In genomic region chr17:43720311-43721060, GRCh38 we compare ENCODE assay signal across 8 cellular contexts. TPM values are rescaled to one million over a fixed set of nuclear protein-coding genes. Genes with fewer than 3 reads are reported as not detected.
A peak's percentile ranks its signal among the peaks of the same experiment; 100 is the strongest.
DNase-seq lines count a peak whose midpoint lies in the region; TF ChIP-seq lines count a peak whose summit lies in the region.

No MANE protein-coding gene starts in this region.

- DNase-seq in AG04450 (ENCODE audit: low read depth, low spot score) (no peak), LHCN-M2 (ENCODE audit: low read depth) (peak; percentile 55), cerebellum (ENCODE audit: low spot score) (peak; percentile 88), kidney glomerular epithelial cell (lab: John Stamatoyannopoulos, UW) (peak; percentile 29), SKM-1 treated with dmso at 0.1 percent for 144 hours (lab: John Stamatoyannopoulos, UW; ENCODE audit: unreplicated experiment) (no peak)
- DNase-seq in activated CD4-positive, alpha-beta T cell treated with anti-CD3 and anti-CD28 coated beads for 4 hours: peak; percentile 70
- peak; percentile 84 for DNase-seq in stimulated activated CD4-positive, alpha-beta T cell treated with anti-CD3 and anti-CD28 coated beads, Interleukin-15, amount 100 ng/mL, for 24 hours

- POLR2A ChIA-PET in AG04450 (lab: Yijun Ruan, JAX): no interaction called here

- TF ChIP-seq CTCF in AG04450 (IDR thresholded peaks at IDR 0.05; ENCODE audit: low read depth, low read length): no peak

- CTCF ChIA-PET in AG04450 (lab: Charles Lee): no interaction called here

- peak; percentile 75 for TF ChIP-seq POLR2A in GM19193 (IDR thresholded peaks at IDR 0.05; ENCODE audit: extremely low read depth, insufficient read depth, insufficient read length)

- H3K27ac ChIP-seq in AG04450 (ENCODE audit: low read depth, low read length): no peak overlapping the region

- peak overlapping the region; percentile 60 for H3K4me3 ChIP-seq in AG04450 (ENCODE audit: low read depth, low read length)

- no peaks in the 10 kb centered on the region; the same call in 1 of the 2 replicates for H3K9me3 ChIP-seq in AG04450 (ENCODE audit: control insufficient read depth, insufficient read depth, low read length)

- no peaks in the 10 kb centered on the region for H3K27me3 ChIP-seq in AG04450 (ENCODE audit: control insufficient read depth, insufficient read depth, low read length)

RNA-seq across cellular contexts. Expression of gene SOST, which starts 38.1 kb away (rescaled TPM):
- not detected in 2 replicates for polyA plus RNA-seq in AG04450 (2011; rRNA removed)
- not detected in 2 replicates for polyA minus RNA-seq in AG04450 (2011; rRNA and poly(A)+ RNA removed)
- not detected in 2 replicates for total RNA-seq in LHCN-M2 (2014; rRNA removed)
- polyA plus RNA-seq in LHCN-M2 (2012): not detected
- total RNA-seq in cerebellum: not detected

RNA-seq across cellular contexts. Expression of gene DUSP3, which starts 58.3 kb away (rescaled TPM):
- 45.3 and 45.9 TPM in 2 replicates for polyA plus RNA-seq in AG04450 (2011; rRNA removed)
- polyA minus RNA-seq in AG04450 (2011; rRNA and poly(A)+ RNA removed): 49.0 and 61.2 TPM in 2 replicates
- total RNA-seq in LHCN-M2 (2014; rRNA removed) (55.6 and 59.8 TPM in 2 replicates), cerebellum (24.1 TPM)
- polyA plus RNA-seq in LHCN-M2 (2012): 52.2 TPM

RNA-seq across cellular contexts. Expression of gene MEOX1, which starts 58.8 kb away (rescaled TPM):
- 0.05 and 0.07 TPM in 2 replicates for polyA plus RNA-seq in AG04450 (2011; rRNA removed)
- polyA minus RNA-seq in AG04450 (2011; rRNA and poly(A)+ RNA removed): 0.13 and 0.18 TPM in 2 replicates
- total RNA-seq in LHCN-M2 (2014; rRNA removed): not detected in 2 replicates
- 0.02 TPM for polyA plus RNA-seq in LHCN-M2 (2012)
- 0.09 TPM for total RNA-seq in cerebellum

RNA-seq across cellular contexts. Expression of gene CFAP97D1, which starts 59.7 kb away (rescaled TPM):
- 0.02 TPM in 1 of 2 replicates, not detected in the other for polyA plus RNA-seq in AG04450 (2011; rRNA removed)
- polyA minus RNA-seq in AG04450 (2011; rRNA and poly(A)+ RNA removed): not detected in 2 replicates
- total RNA-seq in LHCN-M2 (2014; rRNA removed): under 0.01 and 0.06 TPM in 2 replicates
- polyA plus RNA-seq in LHCN-M2 (2012): not detected
- not detected for total RNA-seq in cerebellum

Comparison
In these comparisons a context has a peak if more than half of its experiments do, and no peak if none do; other contexts are left out.
1. DNase-seq: peak in LHCN-M2 (single experiment), activated CD4-positive, alpha-beta T cell treated with anti-CD3 and anti-CD28 coated beads for 4 hours (2 of 2), cerebellum (single experiment), kidney glomerular epithelial cell (single experiment) and stimulated activated CD4-positive, alpha-beta T cell treated with anti-CD3 and anti-CD28 coated beads, Interleukin-15, amount 100 ng/mL, for 24 hours (single experiment); none in AG04450 (single experiment) and SKM-1 treated with dmso at 0.1 percent for 144 hours (single experiment).